9 cellular contexts compared by ENCODE assay signal in genomic region chr7:27697861-27698430, GRCh38. TPM values are rescaled to one million over a fixed set of nuclear protein-coding genes. Genes with fewer than 3 reads are reported as not detected.
A peak's percentile ranks its signal among the peaks of the same experiment; 100 is the strongest.
DNase-seq lines count a peak whose midpoint lies in the region; ATAC-seq and TF ChIP-seq lines count a peak whose summit lies in the region.
"Had no signal": no experiment of that assay in that cellular context is flagged by ENCODE, and none has a peak within 500 bp of the region (broad histone marks: within the 10 kb centered on the region; RNA-seq: fewer than 3 reads in every experiment).

No MANE protein-coding gene starts in this region.

- no peak for TF ChIP-seq CTCF in esophagus squamous epithelium (IDR thresholded peaks at IDR 0.05)

- H3K4me3 ChIP-seq in esophagus squamous epithelium (no peak overlapping the region), neuronal stem cell (ENCODE audit: low read length in 2 of 2) (no peak overlapping the region)

- no peak overlapping the region for H3K14ac ChIP-seq in neuronal stem cell (ENCODE audit: low read length)

- no peak overlapping the region for H2AFZ ChIP-seq in neuronal stem cell (ENCODE audit: low read length)

- no peaks in the 10 kb centered on the region for H3K36me3 ChIP-seq in esophagus squamous epithelium
- no peaks in the 10 kb centered on the region for H3K36me3 ChIP-seq in neuronal stem cell (replicated peaks in 1 of 2; ENCODE audit: control insufficient read depth in 2 of 2, insufficient read depth in 2 of 2, low read length in 2 of 2)

- H3K79me1 ChIP-seq in neuronal stem cell (ENCODE audit: low read depth, low read length) = no peaks in the 10 kb centered on the region

- H2BK5ac ChIP-seq in neuronal stem cell (ENCODE audit: low read length) = no peak overlapping the region

- no peak overlapping the region for H2BK120ac ChIP-seq in neuronal stem cell (ENCODE audit: low read depth, low read length)

- H4K8ac ChIP-seq in neuronal stem cell (ENCODE audit: low read depth, low read length) = no peak overlapping the region

- no peak overlapping the region for H2AK5ac ChIP-seq in neuronal stem cell (ENCODE audit: low read depth, low read length)

- H3K4me2 ChIP-seq in neuronal stem cell (ENCODE audit: insufficient read depth, low read length, poor library complexity, severe bottlenecking) = no peak overlapping the region
- H3K4me2 ChIP-seq: KMS-11 had no signal

- H3K4ac ChIP-seq in neuronal stem cell (ENCODE audit: low read length) = no peak overlapping the region

- no peak for TF ChIP-seq POLR2A in esophagus squamous epithelium (IDR thresholded peaks at IDR 0.05)

- peak; percentile 89 for ATAC-seq in GM18519 (IDR thresholded peaks at IDR 0.05; ENCODE audit: low FRiP score, unreplicated experiment)
- peak; percentile 77 for ATAC-seq in HG02571 (IDR thresholded peaks at IDR 0.05; ENCODE audit: unreplicated experiment)

- H3K18ac ChIP-seq in neuronal stem cell (ENCODE audit: low read length) = no peak overlapping the region

- H3K9me3 ChIP-seq in esophagus squamous epithelium (no peaks in the 10 kb centered on the region), neuronal stem cell (replicated peaks in 1 of 2; ENCODE audit: control insufficient read depth in 2 of 2, insufficient read depth in 1 of 2, low read depth in 1 of 2, low read length in 2 of 2) (no peaks in the 10 kb centered on the region)

- intact Hi-C loops in esophagus squamous epithelium (cut with DNase I) = no loop called here

- DNase-seq in NCI-H526 treated with DMSO at 0.1 percent for 48 hours (lab: John Stamatoyannopoulos, UW) (peak; percentile 43), esophagus squamous epithelium (lab: John Stamatoyannopoulos, UW) (peak; percentile 13), 8988T (no peak), GOT3 (lab: John Stamatoyannopoulos, UW) (no peak), T1000 (lab: John Stamatoyannopoulos, UW) (no peak), neuronal stem cell (ENCODE audit: low spot score) (no peak)

- H3K9ac ChIP-seq in neuronal stem cell (ENCODE audit: low read depth, low read length, poor library complexity) = no peak overlapping the region
- H3K9ac ChIP-seq: KMS-11 had no signal

- no peak overlapping the region for H2BK12ac ChIP-seq in neuronal stem cell (ENCODE audit: low read length)

- peak overlapping the region in 2 of 4 donors; percentile 4 to 29 for H3K27ac ChIP-seq in esophagus squamous epithelium
- H3K27ac ChIP-seq in neuronal stem cell (replicated peaks; ENCODE audit: low read length) = no peak overlapping the region
- H3K27ac ChIP-seq: KMS-11 had no signal

- H2BK15ac ChIP-seq in neuronal stem cell (ENCODE audit: low read length) = no peak overlapping the region

- no peak overlapping the region for H4K91ac ChIP-seq in neuronal stem cell (ENCODE audit: low read depth, low read length, poor library complexity)

- H3K23ac ChIP-seq in neuronal stem cell (ENCODE audit: low read depth, low read length, poor library complexity) = no peak overlapping the region

- H3K27me3 ChIP-seq in esophagus squamous epithelium (peaks cover 0 to 6% (median 0%) of the 10 kb centered on the region in 4 donors), neuronal stem cell (ENCODE audit: control insufficient read depth in 3 of 3, insufficient read depth in 3 of 3, low read depth in 1 of 3, low read length in 3 of 3) (peaks cover 0 to 3% (median 0%) of the 10 kb centered on the region in 3 experiments)

- WGBS in esophagus squamous epithelium, 2 donors = 36 to 40% methylated on average over 3 of the region's 3 CpGs
- WGBS in neuronal stem cell (ENCODE audit: extremely low coverage in 2 of 2, insufficient read length in 2 of 2, insufficient replicate concordance in 1 of 2), 2 donors = no CpG with 5 or more reads among the region's 3 CpGs

- no peaks in the 10 kb centered on the region for H3K4me1 ChIP-seq in esophagus squamous epithelium
- no peaks in the 10 kb centered on the region for H3K4me1 ChIP-seq in neuronal stem cell (ENCODE audit: control insufficient read depth in 2 of 2, insufficient read depth in 1 of 2, low read depth in 1 of 2, low read length in 2 of 2)

RNA-seq across cellular contexts. Expression of gene HIBADH, which starts 35.3 kb away (rescaled TPM):
- 10 to 100 TPM in 2 of 4 donors, 1 to 10 TPM in 2; 8.0 to 22.1 (median 14.8) TPM for total RNA-seq in esophagus squamous epithelium
- 37.4 TPM for polyA plus RNA-seq in neuronal stem cell (2013, experiment 1 of 2)
- polyA plus RNA-seq in neuronal stem cell (2013, experiment 2 of 2) = 38.3 TPM

RNA-seq across cellular contexts. Expression of gene TAX1BP1, which starts 42.0 kb away (rescaled TPM):
- total RNA-seq in esophagus squamous epithelium = 100 to 1,000 TPM in 1 of 4 donors, 10 to 100 TPM in 3; 67.1 to 113 (median 80.3) TPM
- polyA plus RNA-seq in neuronal stem cell (2013, experiment 1 of 2) = 82.3 TPM
- 83.2 TPM for polyA plus RNA-seq in neuronal stem cell (2013, experiment 2 of 2)

Comparison
In these comparisons a context has a peak if more than half of its experiments do, and no peak if none do; other contexts are left out.
1. DNase-seq: peak in NCI-H526 treated with DMSO at 0.1 percent for 48 hours (single experiment) and esophagus squamous epithelium (single experiment); none in 8988T (single experiment), GOT3 (single experiment), T1000 (single experiment) and neuronal stem cell (single experiment).